Comparison of ENCODE assay signal across 8 cellular contexts in genomic region chr7:28408974-28409715, GRCh38. TPM values are rescaled to one million over a fixed set of nuclear protein-coding genes. Genes with fewer than 3 reads are reported as not detected.
DNase-seq lines count a peak whose midpoint lies in the region; ATAC-seq and TF ChIP-seq lines count a peak whose summit lies in the region.

No MANE protein-coding gene starts in this region.

- ATAC-seq in HG02884 (IDR thresholded peaks at IDR 0.05; ENCODE audit: unreplicated experiment): peak; percentile 47

- no peak overlapping the region for H2AK5ac ChIP-seq in mesendoderm (ENCODE audit: low read length)

- no peak overlapping the region for H3K56ac ChIP-seq in mesendoderm (ENCODE audit: low read length)

- intact Hi-C loops in CD4-positive, alpha-beta memory T cell (cut with micrococcal nuclease): no loop called here

- CTCF ChIA-PET in CD4-positive, alpha-beta memory T cell (lab: Charles Lee; ENCODE audit: partially characterized antibody): no interaction called here

- peaks cover 47% of the 10 kb centered on the region in 2 donors for H3K27me3 Mint-ChIP-seq in CD4-positive, alpha-beta memory T cell
- peaks cover 26% of the 10 kb centered on the region for H3K27me3 Mint-ChIP-seq in endothelial cell (ENCODE audit: unreplicated experiment)

- H3K79me1 ChIP-seq in mesendoderm (ENCODE audit: low read length): no peaks in the 10 kb centered on the region

- peak overlapping the region; percentile 7 for H3K9ac ChIP-seq in mesendoderm (ENCODE audit: low read length)

- no peak overlapping the region for H3K27ac Mint-ChIP-seq in CD4-positive, alpha-beta memory T cell
- H3K27ac Mint-ChIP-seq in endothelial cell (ENCODE audit: unreplicated experiment): peak overlapping the region; percentile 94

- H3K27ac ChIP-seq in CD4-positive, alpha-beta memory T cell (ENCODE audit: low read depth, low read length): no peak overlapping the region
- H3K27ac ChIP-seq in mesendoderm (ENCODE audit: low read depth, low read length): no peak overlapping the region

- H4K8ac ChIP-seq in mesendoderm (ENCODE audit: low read depth, low read length): no peak overlapping the region

- H3K9me3 ChIP-seq in CD4-positive, alpha-beta memory T cell (ENCODE audit: control insufficient read depth in 1 of 2, low read length in 2 of 2): no peaks in the 10 kb centered on the region

- no peaks in the 10 kb centered on the region for H3K9me3 Mint-ChIP-seq in CD4-positive, alpha-beta memory T cell
- H3K9me3 Mint-ChIP-seq in endothelial cell (ENCODE audit: unreplicated experiment): no peaks in the 10 kb centered on the region

- H3K4me2 ChIP-seq in mesendoderm (ENCODE audit: low read length): peak overlapping the region; percentile 91

- WGBS in mesendoderm (ENCODE audit: extremely low coverage, insufficient coverage, low lambda C conversion rate): no CpG with 5 or more reads among the region's 51 CpGs

- no peak overlapping the region for H4K5ac ChIP-seq in mesendoderm (ENCODE audit: low read length)

- no peak for TF ChIP-seq CTCF in endothelial cell (IDR thresholded peaks at IDR 0.05; ENCODE audit: unreplicated experiment)

- H3K4me3 ChIP-seq in CD4-positive, alpha-beta memory T cell (ENCODE audit: low read length in 2 of 2): no peak overlapping the region
- H3K4me3 ChIP-seq in mesendoderm (ENCODE audit: low read length): peak overlapping the region; percentile 55

- peaks cover 18% of the 10 kb centered on the region for H3K27me3 ChIP-seq in CD4-positive, alpha-beta memory T cell (ENCODE audit: insufficient read depth, low read length)
- H3K27me3 ChIP-seq in mesendoderm (ENCODE audit: insufficient read depth, low read length, poor library complexity): peaks cover 7% of the 10 kb centered on the region

- H3K4me1 Mint-ChIP-seq in CD4-positive, alpha-beta memory T cell: peaks cover 11 to 24% (median 14%) of the 10 kb centered on the region in 4 donors
- H3K4me1 Mint-ChIP-seq in endothelial cell (ENCODE audit: unreplicated experiment): peaks cover 16% of the 10 kb centered on the region

- no peak overlapping the region for H2BK120ac ChIP-seq in mesendoderm (ENCODE audit: low read depth, low read length)

- peak overlapping the region; percentile 71 to 87 (median 82) for H3K4me3 Mint-ChIP-seq in CD4-positive, alpha-beta memory T cell
- peak overlapping the region; percentile 95 for H3K4me3 Mint-ChIP-seq in endothelial cell (ENCODE audit: unreplicated experiment)

- peak in 4 of 5 donors; percentile 6 to 57 (median 14) for DNase-seq in CD4-positive, alpha-beta memory T cell
- peak; percentile 98 for DNase-seq in NCI-H69 (lab: John Stamatoyannopoulos, UW)
- peak; percentile 49 to 57 (median 49) for DNase-seq in activated CD8-positive, alpha-beta memory T cell treated with anti-CD3 and anti-CD28 coated beads for 48 hours (ENCODE audit: low read depth in 2 of 3, low spot score in 2 of 3)
- DNase-seq in endothelial cell (ENCODE audit: low spot score): peak; percentile 88
- peak; percentile 96 for DNase-seq in mesendoderm
- peak; percentile 37 for DNase-seq in stimulated activated CD8-positive, alpha-beta memory T cell treated with anti-CD3 and anti-CD28 coated beads, Interleukin-12 subunit alpha, Interleukin-12 subunit beta, amount 100 ng/mL, for 24 hours (ENCODE audit: extremely low read depth)
- no peak for DNase-seq in GM19238 (ENCODE audit: insufficient read length, low spot score)

- H2BK15ac ChIP-seq in mesendoderm (replicated peaks; ENCODE audit: low read depth): no peak overlapping the region

- no peaks in the 10 kb centered on the region for H3K79me2 ChIP-seq in mesendoderm (ENCODE audit: control insufficient read depth, insufficient read depth, low read length)

- POLR2A ChIA-PET in CD4-positive, alpha-beta memory T cell (lab: Charles Lee; ENCODE audit: partially characterized antibody): no interaction called here

- H3K36me3 Mint-ChIP-seq in CD4-positive, alpha-beta memory T cell: no peaks in the 10 kb centered on the region
- H3K36me3 Mint-ChIP-seq in endothelial cell (ENCODE audit: low read depth, unreplicated experiment): peaks cover 4% of the 10 kb centered on the region

- H3K23ac ChIP-seq in mesendoderm (ENCODE audit: low read length): no peak overlapping the region

- H3K18ac ChIP-seq in mesendoderm (ENCODE audit: low read length): no peak overlapping the region

- no peak overlapping the region for H3K4ac ChIP-seq in mesendoderm (ENCODE audit: low read depth, low read length)

- H2BK5ac ChIP-seq in mesendoderm (ENCODE audit: low read length): no peak overlapping the region

- peaks cover 18% of the 10 kb centered on the region for H3K4me1 ChIP-seq in CD4-positive, alpha-beta memory T cell (ENCODE audit: insufficient read depth, low read length)
- H3K4me1 ChIP-seq in mesendoderm (ENCODE audit: control insufficient read depth, low read depth, low read length): peaks cover 5% of the 10 kb centered on the region

- no peaks in the 10 kb centered on the region for H3K36me3 ChIP-seq in CD4-positive, alpha-beta memory T cell (ENCODE audit: insufficient read depth, low read length)
- H3K36me3 ChIP-seq in mesendoderm (ENCODE audit: control insufficient read depth, insufficient read depth, low read length): no peaks in the 10 kb centered on the region

RNA-seq across cellular contexts. Expression of gene CREB5, which starts 3.2 kb away (rescaled TPM):
- not detected for total RNA-seq in CD4-positive, alpha-beta memory T cell
- not detected for polyA plus RNA-seq in CD4-positive, alpha-beta memory T cell
- 5.6 TPM for total RNA-seq in endothelial cell (ENCODE audit: unreplicated experiment)
- 8.3 TPM for polyA plus RNA-seq in mesendoderm (2013, experiment 1 of 2)
- 8.6 TPM for polyA plus RNA-seq in mesendoderm (2013, experiment 2 of 2)
